In the genomic region with DNA sequence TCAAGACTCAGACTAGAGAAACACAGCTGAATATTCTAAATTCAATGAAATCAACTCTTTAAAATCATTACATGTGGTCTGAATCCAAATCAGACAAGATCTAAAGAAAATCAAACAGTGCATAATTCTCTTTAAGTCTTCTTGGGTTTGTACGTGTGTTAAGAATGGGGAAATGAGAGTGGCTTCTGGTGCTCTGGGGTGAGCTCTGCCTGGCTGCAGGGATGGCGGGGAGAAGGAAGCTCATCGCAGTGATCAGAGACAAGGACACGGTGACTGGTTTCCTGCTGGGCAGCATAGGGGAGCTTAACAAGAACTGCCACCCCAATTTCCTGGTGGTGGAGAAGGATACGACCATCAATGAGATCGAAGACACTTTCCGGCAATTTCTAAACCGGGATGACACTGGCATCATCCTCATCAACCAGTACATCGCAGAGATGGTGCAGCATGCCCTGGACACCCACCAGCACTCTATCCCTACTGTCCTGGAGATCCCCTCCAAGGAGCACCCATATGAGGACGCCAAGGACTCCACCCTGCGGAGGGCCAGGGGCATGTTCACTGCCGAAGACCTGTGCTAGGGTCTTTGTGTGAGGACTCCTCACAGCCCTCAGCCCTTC, we compare ENCODE assay signal across 14 cellular contexts.
"Had no signal": no experiment of that assay in that cellular context is flagged by ENCODE, and none has a peak within 500 bp of the region (broad histone marks: within the 10 kb centered on the region; RNA-seq: fewer than 3 reads in every experiment).

No MANE protein-coding gene starts in this region.

- DNase-seq: activated CD4-positive, alpha-beta T cell treated with anti-CD3 and anti-CD28 coated beads, Interleukin-2, amount 10 ng/mL, durations not matched to agents 7 days and 5 days; activated CD8-positive, alpha-beta memory T cell treated with anti-CD3 and anti-CD28 coated beads for 24 hours; activated naive CD4-positive, alpha-beta T cell; aorta; effector memory CD8-positive, alpha-beta T cell; heart left ventricle; naive thymus-derived CD8-positive, alpha-beta T cell; nucleus accumbens; posterior cingulate gyrus; stimulated activated CD4-positive, alpha-beta T cell treated with anti-CD3 and anti-CD28 coated beads, Interleukin-2, amount 100 ng/mL, for 48 hours; stimulated activated naive CD8-positive, alpha-beta T cell treated with anti-CD3 and anti-CD28 coated beads, Interleukin-15, Interleukin-2, amounts not matched to agents 100 U/mL and 50 U/mL, for 24 hours; transverse colon had no signal

- H3K27ac Mint-ChIP-seq: activated CD4-positive, alpha-beta T cell treated with anti-CD3 and anti-CD28 coated beads, Interleukin-2, amount 10 ng/mL, durations not matched to agents 7 days and 5 days had no signal

- H3K27me3 Mint-ChIP-seq: activated CD4-positive, alpha-beta T cell treated with anti-CD3 and anti-CD28 coated beads, Interleukin-2, amount 10 ng/mL, durations not matched to agents 7 days and 5 days; effector memory CD8-positive, alpha-beta T cell; naive thymus-derived CD8-positive, alpha-beta T cell had no signal

- H3K27ac ChIP-seq: epithelial cell of prostate, heart left ventricle, transverse colon, vagina had no signal

- ATAC-seq: effector memory CD8-positive, alpha-beta T cell; naive thymus-derived CD8-positive, alpha-beta T cell; stimulated activated naive CD8-positive, alpha-beta T cell treated with anti-CD3 and anti-CD28 coated beads, Interleukin-15, Interleukin-2, amounts not matched to agents 100 U/mL and 50 U/mL, for 24 hours had no signal

- H3K4me1 Mint-ChIP-seq: activated CD4-positive, alpha-beta T cell treated with anti-CD3 and anti-CD28 coated beads, Interleukin-2, amount 10 ng/mL, durations not matched to agents 7 days and 5 days had no signal

- H3K4me1 ChIP-seq: heart left ventricle, transverse colon, vagina had no signal

- H3K4me3 ChIP-seq: heart left ventricle, transverse colon, vagina had no signal

- H3K4me3 Mint-ChIP-seq: activated CD4-positive, alpha-beta T cell treated with anti-CD3 and anti-CD28 coated beads, Interleukin-2, amount 10 ng/mL, durations not matched to agents 7 days and 5 days; effector memory CD8-positive, alpha-beta T cell; naive thymus-derived CD8-positive, alpha-beta T cell had no signal

- H3K27me3 ChIP-seq: heart left ventricle, transverse colon, vagina had no signal

- H3K9me3 ChIP-seq: heart left ventricle, transverse colon, vagina had no signal

- H3K9me3 Mint-ChIP-seq: activated CD4-positive, alpha-beta T cell treated with anti-CD3 and anti-CD28 coated beads, Interleukin-2, amount 10 ng/mL, durations not matched to agents 7 days and 5 days; effector memory CD8-positive, alpha-beta T cell; naive thymus-derived CD8-positive, alpha-beta T cell had no signal
